1 cellular context compared by ENCODE assay signal in genomic region chr17:7583253-7584109, GRCh38.
TF ChIP-seq lines count a peak whose summit lies in the region.

MPDU1 (plus strand) TSS chr17:7583852; CDS start chr17:7583863, 11 bp downstream.

TF ChIP-seq in GM12878, 131 proteins besides CTCF, POLR2A, EP300 and RAD21 (continued from another document and continues in another):
- no peak for TF ChIP-seq NR2C2 (IDR thresholded peaks at IDR 0.05; ENCODE audit: borderline replicate concordance, control insufficient read depth, insufficient read length, low read depth)
- peak; percentile 67; the same call in 1 of the 2 replicates for TF ChIP-seq FOXM1 (IDR thresholded peaks at IDR 0.05; ENCODE audit: low read depth, low read length)
- no peak for TF ChIP-seq ATF2 (IDR thresholded peaks at IDR 0.05; ENCODE audit: low read length)
- TF ChIP-seq SMAD1 (IDR thresholded peaks at IDR 0.05; ENCODE audit: low read depth, partially characterized antibody) = peak; percentile 45
- no peak for TF ChIP-seq ZSCAN29 (IDR thresholded peaks at IDR 0.05)
- peak; percentile 93 for TF ChIP-seq E2F8 (IDR thresholded peaks at IDR 0.05; ENCODE audit: low read depth, partially characterized antibody)
- TF ChIP-seq ZBTB11 (CRISPR knock-in tag; IDR thresholded peaks at IDR 0.05) = 0 out of 2 replicates have a peak, but pooled peaks have one; percentile 85
- peak; percentile 99 for TF ChIP-seq ZBTB40 (IDR thresholded peaks at IDR 0.05; ENCODE audit: borderline replicate concordance)
- TF ChIP-seq GATAD2B (conservative IDR thresholded peaks at IDR 0.05; ENCODE audit: low read depth) = peak; percentile 62; the same call in 1 of the 2 replicates
- no peak for TF ChIP-seq MYB (IDR thresholded peaks at IDR 0.05; ENCODE audit: borderline replicate concordance, low read depth, low read length)
- TF ChIP-seq HSF1 (IDR thresholded peaks at IDR 0.05; ENCODE audit: low read depth, low read length) = peak; percentile 46; the same call in 1 of the 2 replicates
- 0 out of 2 replicates have a peak, but pooled peaks have one; percentile 39 for TF ChIP-seq HDAC2 (IDR thresholded peaks at IDR 0.05)
- TF ChIP-seq IKZF2 (IDR thresholded peaks at IDR 0.05) = peak; percentile 20; a peak in 1 of 4 replicates
- peak; percentile 60; the same call in 1 of the 2 replicates for TF ChIP-seq RAD51 (IDR thresholded peaks at IDR 0.05)
- peak; percentile 43 for TF ChIP-seq MYC (IDR thresholded peaks at IDR 0.05; ENCODE audit: insufficient read depth, insufficient read length, insufficient replicate concordance, low read length, severe bottlenecking)
- peak; percentile 97 for TF ChIP-seq ZNF687 (IDR thresholded peaks at IDR 0.05)
- TF ChIP-seq ZNF24 (IDR thresholded peaks at IDR 0.05) = no peak
- peak; percentile 23 for TF ChIP-seq MEF2B (IDR thresholded peaks at IDR 0.05; ENCODE audit: partially characterized antibody, poor library complexity, severe bottlenecking)
- TF ChIP-seq POLR2AphosphoS2 (IDR thresholded peaks at IDR 0.05; ENCODE audit: low read depth, low read length) = peak; percentile 85
- peak; percentile 77 for TF ChIP-seq HCFC1 (IDR thresholded peaks at IDR 0.05; ENCODE audit: low read length)
- TF ChIP-seq CUX1 (IDR thresholded peaks at IDR 0.05; ENCODE audit: insufficient replicate concordance, low read depth, low read length) = no peak
- 0 out of 2 replicates have a peak, but pooled peaks have one; percentile 20 for TF ChIP-seq NKRF (conservative IDR thresholded peaks at IDR 0.05)
